21 cellular contexts compared by ENCODE assay signal in genomic region chr9:1219284-1219683, GRCh38.
DNase-seq lines count a peak whose midpoint lies in the region; ATAC-seq and TF ChIP-seq lines count a peak whose summit lies in the region.
"Had no signal": no experiment of that assay in that cellular context is flagged by ENCODE, and none has a peak within 500 bp of the region (broad histone marks: within the 10 kb centered on the region; RNA-seq: fewer than 3 reads in every experiment).

No MANE protein-coding gene starts in this region.

- no peak for TF ChIP-seq POLR2A in esophagus muscularis mucosa (IDR thresholded peaks at IDR 0.05; ENCODE audit: low read depth)
- TF ChIP-seq POLR2A in thyroid gland (IDR thresholded peaks at IDR 0.05) = no peak

- DNase-seq in Daoy (ENCODE audit: low read depth) (peak; percentile 40), GM23248 (peak; percentile 41), PC-3 (peak; percentile 37), esophagus muscularis mucosa (ENCODE audit: extremely low spot score) (peak; percentile 68), thyroid gland (no peak)
- DNase-seq: AML-193; Caco-2; CD4-positive, alpha-beta T cell; DMS79; GDM1; GOT3; H7; KG1 had no signal

- H3K9me3 ChIP-seq in GM23248 (ENCODE audit: low read depth) = no peaks in the 10 kb centered on the region
- H3K9me3 ChIP-seq in PC-3 (ENCODE audit: low read length) = no peaks in the 10 kb centered on the region
- H3K9me3 ChIP-seq in esophagus muscularis mucosa = no peaks in the 10 kb centered on the region
- H3K9me3 ChIP-seq in thyroid gland = no peaks in the 10 kb centered on the region
- H3K9me3 ChIP-seq: Caco-2 had no signal

- no TSS peak for BruUV-seq in PC-3 (replicated peaks; lab: Mats Ljungman, UMichigan)

- H3K4me2 ChIP-seq in GM23248 (ENCODE audit: unreplicated experiment) (no peak overlapping the region), PC-3 (ENCODE audit: low read length) (no peak overlapping the region)
- H3K4me2 ChIP-seq: A549 had no signal

- H3K36me3 ChIP-seq in GM23248 (ENCODE audit: low read depth) = no peaks in the 10 kb centered on the region
- no peaks in the 10 kb centered on the region for H3K36me3 ChIP-seq in PC-3 (ENCODE audit: low read depth, low read length)
- no peaks in the 10 kb centered on the region for H3K36me3 ChIP-seq in esophagus muscularis mucosa
- no peaks in the 10 kb centered on the region for H3K36me3 ChIP-seq in thyroid gland

- H3K4me1 ChIP-seq in GM23248 (ENCODE audit: insufficient read depth) = peaks cover 39% of the 10 kb centered on the region
- peaks cover 9% of the 10 kb centered on the region; the same call in 1 of the 2 replicates for H3K4me1 ChIP-seq in PC-3 (ENCODE audit: insufficient read depth, low read length)
- H3K4me1 ChIP-seq in esophagus muscularis mucosa = no peaks in the 10 kb centered on the region
- no peaks in the 10 kb centered on the region for H3K4me1 ChIP-seq in thyroid gland
- H3K4me1 ChIP-seq: A549, Caco-2 had no signal

- CTCF ChIA-PET in PC-3 (lab: Charles Lee) = no interaction called here

- in situ Hi-C loops in GM23248 (cut with MboI) = no loop called here

- intact Hi-C loops in PC-3 (cut with micrococcal nuclease) (no loop called here), esophagus muscularis mucosa (cut with DNase I) (no loop called here), thyroid gland (cut with DNase I) (no loop called here)

- TF ChIP-seq EP300 in esophagus muscularis mucosa (IDR thresholded peaks at IDR 0.05) = no peak

- peak overlapping the region; percentile 13; the same call in 1 of the 2 replicates for H3K27ac ChIP-seq in GM23248
- H3K27ac ChIP-seq in PC-3 (ENCODE audit: low read length) = no peak overlapping the region
- no peak overlapping the region for H3K27ac ChIP-seq in esophagus muscularis mucosa (replicated peaks in 1 of 4)
- no peak overlapping the region for H3K27ac ChIP-seq in thyroid gland
- H3K27ac ChIP-seq: 22Rv1, A549, C4-2B had no signal

- no peaks in the 10 kb centered on the region for H3K79me2 ChIP-seq in GM23248 (ENCODE audit: insufficient read depth)
- H3K79me2 ChIP-seq in PC-3 (ENCODE audit: low read length) = no peaks in the 10 kb centered on the region

- H3K4me3 ChIP-seq in GM23248 (no peak overlapping the region), PC-3 (ENCODE audit: low read length) (no peak overlapping the region), esophagus muscularis mucosa (no peak overlapping the region), thyroid gland (replicated peaks in 1 of 3) (no peak overlapping the region)
- H3K4me3 ChIP-seq: A549 had no signal

- H4K20me1 ChIP-seq in GM23248 (ENCODE audit: insufficient read depth) = no peaks in the 10 kb centered on the region
- H4K20me1 ChIP-seq in PC-3 (ENCODE audit: low read length) = no peaks in the 10 kb centered on the region

- H3K9ac ChIP-seq in GM23248 = no peak overlapping the region
- no peak overlapping the region for H3K9ac ChIP-seq in PC-3 (ENCODE audit: low read length)

- H2AFZ ChIP-seq in GM23248 (no peak overlapping the region), PC-3 (ENCODE audit: low read length) (no peak overlapping the region)

- ATAC-seq in PC-3 = no peak
- ATAC-seq in HG02678 (IDR thresholded peaks at IDR 0.05; ENCODE audit: unreplicated experiment) = no peak
- no peak for ATAC-seq in HG03135 (IDR thresholded peaks at IDR 0.05; ENCODE audit: unreplicated experiment)
- no peak for ATAC-seq in HG02610 (IDR thresholded peaks at IDR 0.05; ENCODE audit: unreplicated experiment)
- ATAC-seq: A549, HCT116, HepG2 had no signal

- no peaks in the 10 kb centered on the region for H3K27me3 ChIP-seq in GM23248 (replicated peaks; ENCODE audit: insufficient read depth)
- no peaks in the 10 kb centered on the region for H3K27me3 ChIP-seq in PC-3 (ENCODE audit: low read length)
- no peaks in the 10 kb centered on the region for H3K27me3 ChIP-seq in esophagus muscularis mucosa
- no peaks in the 10 kb centered on the region for H3K27me3 ChIP-seq in thyroid gland

- 80 to 81% methylated on average over 2 of the region's 2 CpGs for WGBS in GM23248 (ENCODE audit: low coverage in 1 of 2, low lambda C conversion rate in 2 of 2, missing lambda C conversion rate in 2 of 2), 2 experiments
- WGBS in esophagus muscularis mucosa = 72% methylated on average over 2 of the region's 2 CpGs
- WGBS in thyroid gland, 2 donors = 79 to 86% methylated on average over 2 of the region's 2 CpGs

- H3F3A ChIP-seq in GM23248 (ENCODE audit: insufficient read depth) (peaks cover 31% of the 10 kb centered on the region), PC-3 (ENCODE audit: low read length, unreplicated experiment) (no peaks in the 10 kb centered on the region)

- TF ChIP-seq CTCF in PC-3 (conservative IDR thresholded peaks at IDR 0.05; ENCODE audit: low read depth, low read length) = no peak
- no peak for TF ChIP-seq CTCF in esophagus muscularis mucosa (IDR thresholded peaks at IDR 0.05)
- no peak for TF ChIP-seq CTCF in thyroid gland (IDR thresholded peaks at IDR 0.05)

- POLR2A ChIA-PET in PC-3 (lab: Charles Lee; ENCODE audit: unreplicated experiment) = no interaction called here

- no peaks in the 10 kb centered on the region for H3K9me2 ChIP-seq in GM23248 (ENCODE audit: insufficient read depth)
- no peaks in the 10 kb centered on the region for H3K9me2 ChIP-seq in PC-3 (replicated peaks; ENCODE audit: low read length)

Comparison
In these comparisons a context has a peak if more than half of its experiments do, and no peak if none do; other contexts are left out.
1. DNase-seq: peak in Daoy (single experiment), GM23248 (single experiment), PC-3 (single experiment) and esophagus muscularis mucosa (single experiment); none in thyroid gland (0 of 2).